Comparison of ENCODE assay signal across 23 cellular contexts in the genomic region with DNA sequence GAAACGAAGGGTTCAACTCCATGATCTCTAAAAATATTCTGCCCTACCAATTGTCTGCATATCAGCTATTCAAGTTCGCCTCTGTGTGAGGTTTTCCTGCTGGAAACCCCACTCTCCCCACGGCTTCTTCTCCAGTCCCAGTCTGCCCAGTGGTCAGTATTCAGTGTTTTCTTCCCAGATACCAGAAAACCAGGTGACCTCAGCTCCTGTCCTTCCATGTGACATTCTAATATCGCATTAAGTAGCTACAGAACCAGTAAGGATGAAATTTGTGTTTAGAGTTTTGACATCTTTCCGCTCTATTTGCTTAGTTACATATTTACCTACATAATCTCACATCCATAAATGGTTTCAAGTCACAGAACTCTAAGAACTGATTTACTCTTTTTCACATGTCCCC. TPM values are rescaled to one million over a fixed set of nuclear protein-coding genes. Genes with fewer than 3 reads are reported as not detected.
A peak's percentile ranks its signal among the peaks of the same experiment; 100 is the strongest.
DNase-seq lines count a peak whose midpoint lies in the region; ATAC-seq, FAIRE-seq and TF ChIP-seq lines count a peak whose summit lies in the region.
"Had no signal": no experiment of that assay in that cellular context is flagged by ENCODE, and none has a peak within 500 bp of the region (broad histone marks: within the 10 kb centered on the region; RNA-seq: fewer than 3 reads in every experiment).

No MANE protein-coding gene starts in this region.

- H3K23me2 ChIP-seq in H9 (ENCODE audit: insufficient read length, low read depth, low read length, poor library complexity, severe bottlenecking), result no peaks in the 10 kb centered on the region
- no peaks in the 10 kb centered on the region; the same call in 1 of the 2 replicates for H3K23me2 ChIP-seq in H1 (ENCODE audit: low read depth, low read length)

- TF ChIP-seq CTCF in GM23338 (conservative IDR thresholded peaks at IDR 0.05; ENCODE audit: low read depth in 2 of 2) (no peak), H9 (conservative IDR thresholded peaks at IDR 0.05) (no peak), H1 (IDR thresholded peaks at IDR 0.05; ENCODE audit: control extremely low read depth in 1 of 3, insufficient read depth in 1 of 3, low read depth in 1 of 3, low read length in 3 of 3) (no peak), nephron (IDR thresholded peaks at IDR 0.05; ENCODE audit: unreplicated experiment in 3 of 3) (no peak), gastroesophageal sphincter (IDR thresholded peaks at IDR 0.05) (no peak)

- H3K4me1 Mint-ChIP-seq in GM23338 (peaks cover 33% of the 10 kb centered on the region), H9 (peaks cover 35 to 37% of the 10 kb centered on the region in 2 experiments), nephron (peaks cover 14% of the 10 kb centered on the region)
- H3K4me1 Mint-ChIP-seq: IgD-negative memory B cell had no signal

- H2BK20ac ChIP-seq in H9 (ENCODE audit: low read depth, low read length, poor library complexity, severe bottlenecking) (no peak overlapping the region), H1 (ENCODE audit: low read length) (peak overlapping the region; percentile 89; the same call in 1 of the 2 replicates)

- H3K14ac ChIP-seq in H9 (ENCODE audit: insufficient read depth, low read length) (no peak overlapping the region), H1 (ENCODE audit: insufficient read length) (no peak overlapping the region)

- H3F3A ChIP-seq in GM23338 (replicated peaks; ENCODE audit: low read depth), result peaks cover 15% of the 10 kb centered on the region

- H4K20me1 ChIP-seq in GM23338 (replicated peaks; ENCODE audit: insufficient read depth), result no peaks in the 10 kb centered on the region
- no peaks in the 10 kb centered on the region for H4K20me1 ChIP-seq in H9 (ENCODE audit: control insufficient read depth, insufficient read depth, insufficient read length)
- no peaks in the 10 kb centered on the region for H4K20me1 ChIP-seq in H1 (replicated peaks in 1 of 2; ENCODE audit: control insufficient read depth in 1 of 2, insufficient read depth in 2 of 2, low read length in 2 of 2)

- TF ChIP-seq RAD21 in H1 (IDR thresholded peaks at IDR 0.05 in 1 of 2, conservative IDR thresholded peaks at IDR 0.05 in 1 of 2; ENCODE audit: low read depth in 2 of 2, low read length in 2 of 2), result no peak

- no peak overlapping the region for H3T11ph ChIP-seq in H9 (ENCODE audit: low read length)

- no peak overlapping the region for H2AK5ac ChIP-seq in H9 (ENCODE audit: insufficient read length, low read length)
- H2AK5ac ChIP-seq in H1 (ENCODE audit: low read depth, low read length), result no peak overlapping the region

- H3K79me2 ChIP-seq in GM23338 (replicated peaks; ENCODE audit: insufficient read depth) (no peaks in the 10 kb centered on the region), H9 (ENCODE audit: insufficient read depth, low read length) (no peaks in the 10 kb centered on the region), H1 (ENCODE audit: control insufficient read depth in 1 of 2, insufficient read depth in 2 of 2, low read length in 2 of 2) (no peaks in the 10 kb centered on the region)

- no peak overlapping the region for H2BK15ac ChIP-seq in H9 (ENCODE audit: low read depth, low read length)
- H2BK15ac ChIP-seq in H1 (ENCODE audit: low read length), result no peak overlapping the region

- CTCF ChIA-PET in H1 (lab: Charles Lee; ENCODE audit: partially characterized antibody), result interaction anchor here (0.9 kb wide), 1 partner anchor 19 kb away, joined by 3 read pairs; no protein-coding TSS in a partner anchor

- H3K9me3 ChIP-seq in H9 (ENCODE audit: control insufficient read depth, low read depth, low read length) (no peaks in the 10 kb centered on the region), H1 (ENCODE audit: insufficient read depth in 2 of 2, low read depth in 1 of 2, low read length in 1 of 2) (peaks cover 10 to 11% of the 10 kb centered on the region in 2 experiments; a peak in 2 of 4 replicates), gastroesophageal sphincter (no peaks in the 10 kb centered on the region)
- H3K9me3 ChIP-seq: Caco-2 had no signal

- WGBS in H9 (ENCODE audit: extremely low coverage, insufficient read length, low lambda C conversion rate), result no CpG with 5 or more reads among the region's 5 CpGs
- 81% methylated on average over 5 of the region's 5 CpGs; no CpG with 5 or more reads in 1 of the 2 experiments for WGBS in H1 (ENCODE audit: extremely low coverage in 1 of 2, insufficient coverage in 1 of 2, insufficient read length in 1 of 2, insufficient replicate concordance in 2 of 2, low coverage in 1 of 2, low lambda C conversion rate in 2 of 2, missing lambda C conversion rate in 1 of 2), 2 experiments
- 79 to 81% methylated on average over 4 to 5 of the region's 5 CpGs for WGBS in gastroesophageal sphincter (ENCODE audit: low coverage in 1 of 2), 2 donors

- POLR2A ChIA-PET in H1 (lab: Charles Lee; ENCODE audit: partially characterized antibody), result no interaction called here

- no peak overlapping the region for H2BK120ac ChIP-seq in H9 (ENCODE audit: low read depth, low read length, poor library complexity, severe bottlenecking)
- H2BK120ac ChIP-seq in H1 (replicated peaks; ENCODE audit: low read depth, low read length), result peak overlapping the region; percentile 98

- FAIRE-seq in H1 (lab: Jason Lieb, UNC), result peak; percentile 58
- FAIRE-seq: A204.1, D721Med, GM12878, HTR-8/SVneo had no signal

- H3K4me2 ChIP-seq in GM23338 (peak overlapping the region; percentile 4), H9 (ENCODE audit: insufficient read depth, insufficient read length, low read length) (no peak overlapping the region), H1 (ENCODE audit: insufficient read depth in 1 of 2, low read depth in 2 of 2, low read length in 2 of 2) (no peak overlapping the region)

- H3K36me3 Mint-ChIP-seq in GM23338 (ENCODE audit: low read depth) (peaks cover 17% of the 10 kb centered on the region), H9 (ENCODE audit: insufficient read depth in 1 of 3, low read depth in 3 of 3) (peaks cover 0 to 18% (median 10%) of the 10 kb centered on the region in 3 experiments; a peak in 4 of 7 replicates), nephron (ENCODE audit: low read depth) (no peaks in the 10 kb centered on the region)
- H3K36me3 Mint-ChIP-seq: IgD-negative memory B cell had no signal

- no peak overlapping the region for H2BK5ac ChIP-seq in H9 (ENCODE audit: insufficient read length, low read length)
- H2BK5ac ChIP-seq in H1 (ENCODE audit: low read depth, low read length), result peak overlapping the region; percentile 91; the same call in 1 of the 2 replicates

- 0 out of 2 replicates have a peak, but pooled peaks cover 4% of the 10 kb centered on the region for H3K9me2 ChIP-seq in GM23338 (ENCODE audit: insufficient read depth)

- H3K27ac Mint-ChIP-seq in GM23338 (peak overlapping the region; percentile 16; the same call in 1 of the 2 replicates), H9 (peak overlapping the region in 2 of 3 experiments; percentile 35 to 88; a peak in 2 of 7 replicates), nephron (peak overlapping the region; percentile 32 to 79 (median 60))
- H3K27ac Mint-ChIP-seq: CD4-positive, alpha-beta T cell; IgD-negative memory B cell had no signal

- TF ChIP-seq EP300 in H1 (IDR thresholded peaks at IDR 0.05; ENCODE audit: borderline replicate concordance in 1 of 2, low read depth in 2 of 2, low read length in 2 of 2), result no peak
- TF ChIP-seq EP300 in gastroesophageal sphincter (IDR thresholded peaks at IDR 0.05), result no peak

- H4K8ac ChIP-seq in H9 (replicated peaks; ENCODE audit: insufficient read length, low read depth, low read length) (no peak overlapping the region), H1 (ENCODE audit: extremely low read depth, insufficient read depth, low read length) (no peak overlapping the region)

- H3K4me3 ChIP-seq in GM23338 (no peak overlapping the region), H1 (ENCODE audit: extremely low read depth in 1 of 4, insufficient read depth in 2 of 4, low read depth in 3 of 4, low read length in 4 of 4) (no peak overlapping the region), gastroesophageal sphincter (no peak overlapping the region)
- H3K4me3 ChIP-seq: GM12878 had no signal

- no peak overlapping the region for H3K23ac ChIP-seq in H9 (ENCODE audit: insufficient read length, low read depth, low read length)
- no peak overlapping the region for H3K23ac ChIP-seq in H1 (ENCODE audit: insufficient read length)

- DNase-seq in GM23338 (ENCODE audit: low spot score) (no peak), H9 (no peak), H1 (ENCODE audit: low read depth in 1 of 2, low spot score in 2 of 2) (no peak), cerebellar cortex (ENCODE audit: low spot score) (no peak)
- DNase-seq in activated CD8-positive, alpha-beta memory T cell treated with anti-CD3 and anti-CD28 coated beads for 24 hours, result no peak
- DNase-seq: ACHN; Caco-2; CD4-positive, alpha-beta T cell; DND-41; EL; HCEC 1CT; KBM-7 had no signal

- H3K4me3 Mint-ChIP-seq in GM23338 (no peak overlapping the region; the same call in 2 of the 3 replicates), H9 (no peak overlapping the region; a peak in 1 of 5 replicates), nephron (no peak overlapping the region)
- H3K4me3 Mint-ChIP-seq: CD4-positive, alpha-beta T cell; IgD-negative memory B cell had no signal

- no peak overlapping the region for H4K91ac ChIP-seq in H9 (ENCODE audit: insufficient read length, low read depth, low read length)
- peak overlapping the region; percentile 97 for H4K91ac ChIP-seq in H1 (replicated peaks; ENCODE audit: insufficient read length, low read length)

- no peak overlapping the region for H3K4ac ChIP-seq in H9 (ENCODE audit: low read depth, low read length)
- H3K4ac ChIP-seq in H1 (replicated peaks; ENCODE audit: insufficient read length, low read depth, low read length), result no peak overlapping the region

- H3K56ac ChIP-seq in H9 (ENCODE audit: insufficient read length, low read depth, low read length), result no peak overlapping the region
- H3K56ac ChIP-seq in H1 (replicated peaks; ENCODE audit: insufficient read length, low read depth, low read length), result no peak overlapping the region

- H3K36me3 ChIP-seq in GM23338 (ENCODE audit: insufficient read depth) (no peaks in the 10 kb centered on the region), H1 (ENCODE audit: control insufficient read depth in 2 of 4, insufficient read depth in 4 of 4, low read length in 3 of 4) (no peaks in the 10 kb centered on the region), gastroesophageal sphincter (no peaks in the 10 kb centered on the region)

- H3K4me1 ChIP-seq in GM23338 (ENCODE audit: insufficient read depth), result peaks cover 29% of the 10 kb centered on the region
- H3K4me1 ChIP-seq in H9 (ENCODE audit: insufficient read depth, low read length), result peaks cover 13% of the 10 kb centered on the region; the same call in 1 of the 2 replicates
- peaks cover 7 to 20% (median 19%) of the 10 kb centered on the region in 4 experiments; a peak in 6 of 7 replicates for H3K4me1 ChIP-seq in H1 (replicated peaks in 1 of 4; ENCODE audit: control insufficient read depth in 3 of 4, insufficient read depth in 4 of 4, low read length in 3 of 4)
- H3K4me1 ChIP-seq in gastroesophageal sphincter, result no peaks in the 10 kb centered on the region
- H3K4me1 ChIP-seq: Caco-2 had no signal

- H3K9me3 Mint-ChIP-seq in GM23338 (peaks cover 18% of the 10 kb centered on the region), H9 (peaks cover 15 to 16% of the 10 kb centered on the region in 2 experiments), nephron (peaks cover 6% of the 10 kb centered on the region)
- H3K9me3 Mint-ChIP-seq: CD4-positive, alpha-beta T cell had no signal

- H3K27me3 Mint-ChIP-seq in GM23338 (ENCODE audit: insufficient read depth, low read depth, poor library complexity) (peaks cover 24% of the 10 kb centered on the region), H9 (ENCODE audit: low read depth) (peaks cover 8% of the 10 kb centered on the region), nephron (ENCODE audit: low read depth) (peaks cover 17% of the 10 kb centered on the region)
- H3K27me3 Mint-ChIP-seq: IgD-negative memory B cell had no signal

- H3K18ac ChIP-seq in H9 (ENCODE audit: insufficient read length, low read depth, low read length) (no peak overlapping the region), H1 (ENCODE audit: extremely low read depth, low read length) (peak overlapping the region; percentile 44)

- H3K9ac ChIP-seq in H9 (ENCODE audit: extremely low read depth, insufficient read length, low read length), result no peak overlapping the region
- H3K9ac ChIP-seq in H1 (replicated peaks in 1 of 4; ENCODE audit: extremely low read depth in 1 of 4, low read depth in 3 of 4, low read length in 3 of 4), result no peak overlapping the region

- ATAC-seq in GM23338, result no peak
- ATAC-seq in gastroesophageal sphincter, result no peak
- ATAC-seq: GM12878, HepG2 had no signal

- H3K27me3 ChIP-seq in GM23338 (ENCODE audit: insufficient read depth), result 0 out of 2 replicates have a peak, but pooled peaks cover 8% of the 10 kb centered on the region
- H3K27me3 ChIP-seq in H9 (ENCODE audit: insufficient read depth, low read length), result no peaks in the 10 kb centered on the region
- H3K27me3 ChIP-seq in H1 (replicated peaks in 1 of 4; ENCODE audit: control insufficient read depth in 3 of 4, extremely low read depth in 1 of 4, insufficient read depth in 3 of 4, low read length in 3 of 4), result peaks cover 0 to 7% (median 2%) of the 10 kb centered on the region in 4 experiments; a peak in 4 of 7 replicates
- peaks cover 11% of the 10 kb centered on the region for H3K27me3 ChIP-seq in gastroesophageal sphincter

- H2BK12ac ChIP-seq in H9 (ENCODE audit: insufficient read length, low read depth, low read length) (no peak overlapping the region), H1 (ENCODE audit: low read depth, low read length) (0 out of 2 replicates have a peak overlapping the region, but pooled peaks have one; percentile 99)

- H2AFZ ChIP-seq in GM23338 (0 out of 2 replicates have a peak overlapping the region, but pooled peaks have one; percentile 2), H9 (ENCODE audit: low read length) (no peak overlapping the region), H1 (ENCODE audit: low read length) (0 out of 2 replicates have a peak overlapping the region, but pooled peaks have one; percentile 15)

- H3K79me1 ChIP-seq in H9 (ENCODE audit: insufficient read depth, low read depth, low read length, poor library complexity, severe bottlenecking), result no peaks in the 10 kb centered on the region
- no peaks in the 10 kb centered on the region for H3K79me1 ChIP-seq in H1 (ENCODE audit: low read depth, low read length)

- peak overlapping the region; percentile 11; the same call in 1 of the 2 replicates for H3K27ac ChIP-seq in GM23338 (ENCODE audit: low read depth)
- no peak overlapping the region for H3K27ac ChIP-seq in H9 (ENCODE audit: insufficient read length, low read depth, low read length)
- no peak overlapping the region for H3K27ac ChIP-seq in H1 (ENCODE audit: low read depth, low read length)
- H3K27ac ChIP-seq in gastroesophageal sphincter, result no peak overlapping the region
- H3K27ac ChIP-seq: C4-2B had no signal

- TF ChIP-seq POLR2A in H1 (IDR thresholded peaks at IDR 0.05; ENCODE audit: control extremely low read depth in 1 of 2, low read depth in 2 of 2, low read length in 2 of 2), result no peak
- TF ChIP-seq POLR2A in gastroesophageal sphincter (IDR thresholded peaks at IDR 0.05), result no peak

- H4K5ac ChIP-seq in H9 (ENCODE audit: insufficient read length, low read depth, low read length), result no peak overlapping the region
- no peak overlapping the region for H4K5ac ChIP-seq in H1 (ENCODE audit: insufficient read length, low read depth, low read length)

RNA-seq across cellular contexts. Expression of a gene that starts 26.4 kb away (rescaled TPM):
- 56.0 and 60.4 TPM in 2 replicates for total RNA-seq in GM23338 (2014; rRNA removed; shearing (Covaris generic))
- polyA plus RNA-seq in GM23338 (2016; fragmentation: Nextera tagmentation; extraction: Ambion mirVana) (21.6 and 27.5 TPM in 2 replicates), H1 (2011; rRNA removed) (6.6 TPM in 2 replicates)
- total RNA-seq in H9 (2021) (12.7 and 13.2 TPM in 2 replicates), gastroesophageal sphincter (1 to 10 TPM; 1.5 to 7.9 (median 4.3) TPM)
- total RNA-seq in H1 (2021; fragmentation: NEBNext Ultra II Directional; extraction: Animal tissue kit (Norgen Biotek cat#: 25700)), result 14.3 and 18.1 TPM in 2 replicates
- polyA plus RNA-seq in H1 (2011; cell fraction: cytosol; rRNA removed), result 8.8 TPM
- 24.3 TPM for polyA plus RNA-seq in H1 (2011; cell fraction: nucleus; rRNA removed)
- 7.4 to 10.4 TPM (median 9.0 TPM) in 4 replicates for polyA plus RNA-seq in H1 (2012, experiment 1 of 2)
- polyA plus RNA-seq in H1 (2012, experiment 2 of 2), result 4.1 TPM
- polyA plus RNA-seq in H1 (2013, experiment 1 of 2), result 4.3 TPM
- polyA plus RNA-seq in H1 (2013, experiment 2 of 2), result 5.0 TPM
- polyA minus RNA-seq in H1 (2011; rRNA and poly(A)+ RNA removed), result 21.3 and 26.6 TPM in 2 replicates
- 17.2 TPM for polyA minus RNA-seq in H1 (2011; cell fraction: cytosol; rRNA and poly(A)+ RNA removed)
- 62.8 TPM for polyA minus RNA-seq in H1 (2011; cell fraction: nucleus; rRNA and poly(A)+ RNA removed)
- total RNA-seq: Caco-2, G401, GM12878, H4, HepG2 had no signal
- polyA plus RNA-seq: GM12878, HepG2, IgD-negative memory B cell had no signal
